Comparison of ENCODE assay signal across 28 cellular contexts in genomic region chr11:9200471-9200870, GRCh38.
"Had no signal": no experiment of that assay in that cellular context is flagged by ENCODE, and none has a peak within 500 bp of the region (broad histone marks: within the 10 kb centered on the region; RNA-seq: fewer than 3 reads in every experiment).

No MANE protein-coding gene starts in this region.

- H3K4me1 ChIP-seq: neural progenitor cell, parathyroid adenoma, spleen, testis had no signal

- H3K4me2 ChIP-seq: neural progenitor cell had no signal

- ATAC-seq: effector memory CD8-positive, alpha-beta T cell; esophagus mucosa; gastrocnemius medialis; left colon; mucosa of descending colon; natural killer cell treated with Interleukin-12 subunit alpha and Interleukin-12 subunit beta and Interleukin-15 and Interleukin-18, amount 100 ng/mL, for 72 hours; stimulated activated memory B cell treated with anti-CD40 and anti-IgM and Interleukin-4, amounts not matched to agents 10 μg/mL and 1 μg/mL and 100 μg/mL, for 72 hours; stimulated activated naive CD8-positive, alpha-beta T cell treated with anti-CD3 and anti-CD28 coated beads, Interleukin-15, Interleukin-2, amounts not matched to agents 100 U/mL and 50 U/mL, for 24 hours had no signal

- H3K27me3 Mint-ChIP-seq: effector memory CD8-positive, alpha-beta T cell; memory B cell; naive B cell; natural killer cell treated with Interleukin-12 subunit alpha and Interleukin-12 subunit beta and Interleukin-15 and Interleukin-18, amount 100 ng/mL, for 72 hours; progenitor cell of endocrine pancreas; stimulated activated memory B cell treated with anti-CD40 and anti-IgM and Interleukin-4, amounts not matched to agents 10 μg/mL and 1 μg/mL and 100 μg/mL, for 72 hours; type B pancreatic cell had no signal

- H3K9ac ChIP-seq: neural progenitor cell, parathyroid adenoma had no signal

- H3K79me2 ChIP-seq: parathyroid adenoma had no signal

- H3K9me3 ChIP-seq: gastrocnemius medialis, mucosa of descending colon, spleen, testis, tibial artery had no signal

- FAIRE-seq: islet of Langerhans had no signal

- H3K36me3 ChIP-seq: neural progenitor cell had no signal

- H3K9me3 Mint-ChIP-seq: effector memory CD8-positive, alpha-beta T cell; memory B cell; mesothelial cell of epicardium; naive B cell; natural killer cell treated with Interleukin-12 subunit alpha and Interleukin-12 subunit beta and Interleukin-15 and Interleukin-18, amount 100 ng/mL, for 72 hours; neural progenitor cell; stimulated activated memory B cell treated with anti-CD40 and anti-IgM and Interleukin-4, amounts not matched to agents 10 μg/mL and 1 μg/mL and 100 μg/mL, for 72 hours; type B pancreatic cell had no signal

- H2AFZ ChIP-seq: neural progenitor cell, parathyroid adenoma had no signal

- H3K27ac Mint-ChIP-seq: effector memory CD8-positive, alpha-beta T cell; memory B cell; naive B cell; neural progenitor cell; progenitor cell of endocrine pancreas; stimulated activated memory B cell treated with anti-CD40 and anti-IgM and Interleukin-4, amounts not matched to agents 10 μg/mL and 1 μg/mL and 100 μg/mL, for 72 hours; type B pancreatic cell had no signal

- H3K4me3 ChIP-seq: coronary artery, gastrocnemius medialis, lung, mucosa of descending colon, neural progenitor cell, skin epidermis, spleen, testis, tibial artery had no signal

- DNase-seq: dermis blood vessel endothelial cell; effector memory CD8-positive, alpha-beta T cell; foreskin fibroblast; gastrocnemius medialis; head of caudate nucleus; hippocampal formation; left colon; mucosa of descending colon; naive B cell; spleen; stimulated activated CD4-positive, alpha-beta T cell treated with anti-CD3 and anti-CD28 coated beads, Interleukin-4, amount 100 ng/mL, for 4 hours; stimulated activated naive CD8-positive, alpha-beta T cell treated with anti-CD3 and anti-CD28 coated beads, Interleukin-15, Interleukin-2, amounts not matched to agents 100 U/mL and 50 U/mL, for 24 hours; substantia nigra; testis; tibial artery had no signal

- H3K4me1 Mint-ChIP-seq: memory B cell; mesothelial cell of epicardium; neural progenitor cell; stimulated activated memory B cell treated with anti-CD40 and anti-IgM and Interleukin-4, amounts not matched to agents 10 μg/mL and 1 μg/mL and 100 μg/mL, for 72 hours had no signal

- H3K27me3 ChIP-seq: gastrocnemius medialis, neural progenitor cell, spleen, testis, tibial artery had no signal

- H3K27ac ChIP-seq: coronary artery, gastrocnemius medialis, neural progenitor cell, parathyroid adenoma, skin epidermis, spleen, testis, tibial artery had no signal

- H3K4me3 Mint-ChIP-seq: effector memory CD8-positive, alpha-beta T cell; memory B cell; mesothelial cell of epicardium; naive B cell; natural killer cell treated with Interleukin-12 subunit alpha and Interleukin-12 subunit beta and Interleukin-15 and Interleukin-18, amount 100 ng/mL, for 72 hours; neural progenitor cell; stimulated activated memory B cell treated with anti-CD40 and anti-IgM and Interleukin-4, amounts not matched to agents 10 μg/mL and 1 μg/mL and 100 μg/mL, for 72 hours; type B pancreatic cell had no signal
